13 cellular contexts compared by ENCODE assay signal in the genomic region with DNA sequence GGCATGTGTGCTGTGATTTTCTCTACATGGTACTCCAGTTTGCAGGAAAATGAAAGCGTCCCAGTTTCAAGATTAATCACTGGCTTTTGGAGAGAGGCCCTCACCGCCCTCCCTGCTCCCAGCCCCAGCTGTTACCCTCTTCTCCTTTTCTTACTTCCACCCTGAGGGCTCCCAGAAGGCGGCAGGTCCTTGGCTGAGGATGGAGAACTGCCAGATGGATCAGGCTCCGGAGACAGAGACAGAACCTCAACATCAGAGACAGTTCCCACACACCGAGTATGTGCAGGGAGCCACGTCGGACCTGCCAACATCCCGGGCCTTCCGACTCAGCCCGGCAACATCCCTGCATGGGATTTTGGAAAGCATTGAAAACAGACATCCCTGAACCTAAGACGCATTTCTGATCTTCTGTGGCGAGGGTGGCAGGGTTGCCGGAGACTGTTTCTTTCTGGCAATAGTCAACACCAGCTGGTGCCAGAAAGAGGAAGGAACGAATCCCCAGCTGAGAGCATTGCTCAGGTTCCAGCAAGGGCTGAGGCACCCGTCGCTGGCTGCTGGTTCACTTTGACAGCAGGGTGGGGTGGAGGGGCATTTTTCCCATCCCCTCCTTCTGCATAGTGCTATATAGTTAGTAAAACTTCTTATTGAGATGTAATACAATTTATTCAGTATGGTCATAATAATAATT.
DNase-seq lines count a peak whose midpoint lies in the region; TF ChIP-seq lines count a peak whose summit lies in the region.
"Had no signal": no experiment of that assay in that cellular context is flagged by ENCODE, and none has a peak within 500 bp of the region (broad histone marks: within the 10 kb centered on the region; RNA-seq: fewer than 3 reads in every experiment).

No MANE protein-coding gene starts in this region.

- no peak for TF ChIP-seq POLR2A in esophagus squamous epithelium (IDR thresholded peaks at IDR 0.05)

- peaks cover 5 to 28% (median 22%) of the 10 kb centered on the region in 3 donors for H3K4me1 ChIP-seq in esophagus squamous epithelium

- no peak for TF ChIP-seq CTCF in esophagus squamous epithelium (IDR thresholded peaks at IDR 0.05)

- 7 to 10% methylated on average over 9 to 14 of the region's 16 CpGs for WGBS in esophagus squamous epithelium, 2 donors

- peak overlapping the region in 1 of 4 donors; percentile 28 for H3K4me3 ChIP-seq in esophagus squamous epithelium
- H3K4me3 ChIP-seq: spleen had no signal

- intact Hi-C loops in esophagus squamous epithelium (cut with DNase I), result no loop called here

- H3K27me3 ChIP-seq in esophagus squamous epithelium, result no peaks in the 10 kb centered on the region

- peaks cover 0 to 2% (median 0%) of the 10 kb centered on the region in 3 donors for H3K9me3 ChIP-seq in esophagus squamous epithelium

- peak overlapping the region in 3 of 4 donors; percentile 24 to 67 (median 46) for H3K27ac ChIP-seq in esophagus squamous epithelium

- H3K36me3 ChIP-seq in esophagus squamous epithelium, result no peaks in the 10 kb centered on the region
- H3K36me3 ChIP-seq: spleen had no signal

- peak; percentile 35 for DNase-seq in Ammon's horn (ENCODE audit: low spot score)
- DNase-seq in NCI-H2171 treated with DMSO at 0.1 percent for 48 hours (lab: John Stamatoyannopoulos, UW), result peak; percentile 97
- DNase-seq in esophagus squamous epithelium (lab: John Stamatoyannopoulos, UW), result no peak
- peak; percentile 31 for DNase-seq in occipital lobe (lab: John Stamatoyannopoulos, UW)
- DNase-seq in NCI-H510A (lab: John Stamatoyannopoulos, UW), result no peak
- no peak for DNase-seq in AG08396 (ENCODE audit: low spot score)
- no peak for DNase-seq in NCI-H1105 (lab: John Stamatoyannopoulos, UW)
- DNase-seq in glomerular visceral epithelial cell (ENCODE audit: extremely low spot score), result no peak
- DNase-seq: activated CD8-positive, alpha-beta T cell treated with anti-CD3 and anti-CD28 coated beads for 36 hours; H9; KG1; spleen; stimulated activated CD8-positive, alpha-beta memory T cell treated with anti-CD3 and anti-CD28 coated beads, Interleukin-4, amount 100 ng/mL, for 48 hours had no signal

Comparison
In these comparisons a context has a peak if more than half of its experiments do, and no peak if none do; other contexts are left out.
1. DNase-seq: peak in Ammon's horn (single experiment), NCI-H2171 treated with DMSO at 0.1 percent for 48 hours (single experiment) and occipital lobe (single experiment); none in esophagus squamous epithelium (single experiment), NCI-H510A (single experiment), AG08396 (single experiment), NCI-H1105 (single experiment) and glomerular visceral epithelial cell (single experiment).